In the genomic region with DNA sequence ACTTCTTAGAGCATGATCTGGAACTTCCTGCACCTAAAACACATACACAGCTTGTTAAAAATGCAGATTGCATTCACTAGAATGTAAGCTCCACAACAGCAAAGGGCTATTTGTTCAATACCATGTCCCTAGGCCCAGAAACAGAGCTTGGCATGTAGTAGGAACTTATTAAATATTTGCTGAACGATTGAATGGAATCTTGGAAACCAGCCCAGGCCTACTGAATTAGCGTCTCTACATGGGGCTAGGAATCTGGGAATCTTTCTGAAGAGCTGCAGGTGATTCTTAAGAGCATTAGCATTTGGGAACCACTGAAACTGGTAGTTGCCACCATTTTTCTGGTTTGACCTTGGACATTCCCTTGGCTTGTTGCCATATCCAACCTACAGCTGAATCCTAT, we compare ENCODE assay signal across 23 cellular contexts.
DNase-seq lines count a peak whose midpoint lies in the region; ATAC-seq and TF ChIP-seq lines count a peak whose summit lies in the region.
"Had no signal": no experiment of that assay in that cellular context is flagged by ENCODE, and none has a peak within 500 bp of the region (broad histone marks: within the 10 kb centered on the region; RNA-seq: fewer than 3 reads in every experiment).

No MANE protein-coding gene starts in this region.

- DNase-seq in LNCaP clone FGC (ENCODE audit: low read depth), result peak; percentile 98
- peak; percentile 51 for DNase-seq in lung (ENCODE audit: low spot score)
- DNase-seq in activated CD8-positive, alpha-beta memory T cell treated with anti-CD3 and anti-CD28 coated beads, Interleukin-2, amount 50 U/mL, for 4 hours, result no peak
- no peak for DNase-seq in NCI-H2227 treated with DMSO at 0.1 percent for 48 hours (lab: John Stamatoyannopoulos, UW)
- no peak for DNase-seq in NCI-H446 treated with DMSO at 0.1 percent for 48 hours (lab: John Stamatoyannopoulos, UW)
- DNase-seq: activated naive CD4-positive, alpha-beta T cell treated with anti-CD3 and anti-CD28 coated beads, Interleukin-2, amount 10 ng/mL, durations not matched to agents 7 days and 5 days; activated T-cell treated with anti-CD3 and anti-CD28 coated beads, Interleukin-2, amount 50 U/mL, for 72 hours; amygdala; caudate nucleus; CD4-positive, alpha-beta memory T cell; dermis blood vessel endothelial cell; DMS79; left cardiac atrium; naive thymus-derived CD4-positive, alpha-beta T cell; NCI-H526 treated with DMSO at 0.1 percent for 48 hours; OCI-M1; Right ventricle myocardium superior; SW 1271 had no signal

- ATAC-seq in lung (ENCODE audit: insufficient read depth, low FRiP score), result peak; percentile 54
- ATAC-seq: activated T-cell treated with anti-CD3 and anti-CD28 coated beads, Interleukin-2, amount 50 U/mL, for 72 hours; GM12878; HCT116; K562; left cardiac atrium; naive thymus-derived CD4-positive, alpha-beta T cell had no signal

- peaks cover 0 to 3% of the 10 kb centered on the region in 2 donors for H3K9me3 ChIP-seq in lung (ENCODE audit: control insufficient read depth in 2 of 2, insufficient read depth in 1 of 2, low read length in 1 of 2)

- no peaks in the 10 kb centered on the region for H3K36me3 ChIP-seq in lung (ENCODE audit: control insufficient read depth in 2 of 2, insufficient read depth in 2 of 2, low read length in 2 of 2)

- H3K27me3 ChIP-seq in lung (ENCODE audit: control insufficient read depth, insufficient read depth), result peaks cover 3% of the 10 kb centered on the region

- H3K4me1 ChIP-seq in lung (ENCODE audit: control insufficient read depth in 2 of 2, insufficient read depth in 2 of 2, low read length in 2 of 2), result peaks cover 0 to 3% of the 10 kb centered on the region in 2 donors

- WGBS in lung, 2 donors, result 35 to 53% methylated on average over 2 of the region's 2 CpGs

- H3K27ac ChIP-seq in C4-2B (peak overlapping the region; percentile 70), VCaP (peak overlapping the region; percentile 67), lung (ENCODE audit: low read depth in 1 of 2, low read length in 1 of 2) (no peak overlapping the region)

- no peak overlapping the region for H3K4me3 ChIP-seq in LNCaP clone FGC (ENCODE audit: low read depth, low read length)
- no peak overlapping the region for H3K4me3 ChIP-seq in lung
- H3K4me3 ChIP-seq: GM12878, K562 had no signal

- no peak for TF ChIP-seq CTCF in C4-2B (conservative IDR thresholded peaks at IDR 0.05)
- TF ChIP-seq CTCF in LNCaP clone FGC (IDR thresholded peaks at IDR 0.05; ENCODE audit: control insufficient read depth, extremely low read depth, insufficient read depth), result no peak
- TF ChIP-seq CTCF in VCaP (conservative IDR thresholded peaks at IDR 0.05), result no peak
- no peak for TF ChIP-seq CTCF in lung (IDR thresholded peaks at IDR 0.05; ENCODE audit: control extremely low read depth, extremely low read depth)

Comparison
In these comparisons a context has a peak if more than half of its experiments do, and no peak if none do; other contexts are left out.
1. H3K27ac ChIP-seq: peak in C4-2B (single experiment) and VCaP (single experiment); none in lung (0 of 2).
2. DNase-seq: peak in LNCaP clone FGC (single experiment) and lung (single experiment); none in activated CD8-positive, alpha-beta memory T cell treated with anti-CD3 and anti-CD28 coated beads, Interleukin-2, amount 50 U/mL, for 4 hours (single experiment), NCI-H2227 treated with DMSO at 0.1 percent for 48 hours (single experiment) and NCI-H446 treated with DMSO at 0.1 percent for 48 hours (single experiment).